Comparison of ENCODE assay signal across 1 cellular context in the genomic region with DNA sequence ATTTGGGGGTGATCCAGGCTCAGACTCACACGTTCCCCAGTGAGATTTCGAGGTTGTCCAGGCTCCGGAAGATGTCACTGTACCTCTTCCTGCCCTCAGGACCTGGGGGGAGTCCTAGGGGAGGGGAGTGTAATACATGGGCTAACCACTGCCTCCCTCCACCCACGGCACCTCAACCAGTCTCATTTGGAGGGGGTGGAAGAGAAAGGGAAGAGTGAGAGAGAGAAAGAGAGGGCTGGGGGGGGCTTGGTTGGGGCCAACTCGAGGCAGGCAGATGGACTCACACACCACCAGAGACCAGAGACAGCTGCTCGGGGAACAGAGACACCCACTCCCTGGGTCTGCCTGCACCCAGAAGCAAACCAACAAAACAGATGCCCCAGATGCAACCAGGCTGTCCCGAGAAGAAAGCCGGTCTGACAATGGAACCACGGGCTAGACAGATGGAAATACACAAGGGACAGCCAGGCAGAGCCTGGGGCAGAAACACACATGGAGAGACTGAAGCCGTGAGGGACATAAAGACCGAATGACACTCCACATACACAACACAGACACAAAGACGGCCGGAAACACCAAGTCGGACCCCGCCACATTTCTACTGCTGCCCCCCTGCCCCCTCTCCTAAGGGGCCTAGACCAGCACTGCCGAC.
TF ChIP-seq lines count a peak whose summit lies in the region.

No MANE protein-coding gene starts in this region.

TF ChIP-seq in IMR-90, 13 proteins besides CTCF, POLR2A, EP300 and RAD21:
- TF ChIP-seq SMC3 (IDR thresholded peaks at IDR 0.05; ENCODE audit: low read depth, low read length) = no peak
- TF ChIP-seq CEBPB (IDR thresholded peaks at IDR 0.05; ENCODE audit: low read depth, low read length) = no peak
